In genomic region chr11:5712507-5712906, GRCh38 we compare ENCODE assay signal across 9 cellular contexts. TPM values are rescaled to one million over a fixed set of nuclear protein-coding genes. Genes with fewer than 3 reads are reported as not detected.
DNase-seq lines count a peak whose midpoint lies in the region; ATAC-seq and TF ChIP-seq lines count a peak whose summit lies in the region.
"Had no signal": no experiment of that assay in that cellular context is flagged by ENCODE, and none has a peak within 500 bp of the region (broad histone marks: within the 10 kb centered on the region; RNA-seq: fewer than 3 reads in every experiment).

No MANE protein-coding gene starts in this region.

- TF ChIP-seq CTCF in GM06990 (IDR thresholded peaks at IDR 0.05; ENCODE audit: insufficient read depth, low read length, poor library complexity, severe bottlenecking) = peak; percentile 37
- TF ChIP-seq CTCF in brain (conservative IDR thresholded peaks at IDR 0.05) = peak; percentile 32 to 38
- TF ChIP-seq CTCF in nephron (IDR thresholded peaks at IDR 0.05; ENCODE audit: unreplicated experiment in 3 of 3) = peak; percentile 25 to 38 (median 29)

- H3K4me3 ChIP-seq in GM06990 (replicated peaks; ENCODE audit: low read depth, low read length) = no peak overlapping the region
- no peak overlapping the region for H3K4me3 ChIP-seq in HAP-1

- H3K4me3 Mint-ChIP-seq in brain (no peak overlapping the region), nephron (no peak overlapping the region)
- H3K4me3 Mint-ChIP-seq: activated T-cell treated with anti-CD3 and anti-CD28 coated beads, Interleukin-2, amount 50 U/mL, for 4 hours had no signal

- no peaks in the 10 kb centered on the region for H3K27me3 ChIP-seq in GM06990 (replicated peaks; ENCODE audit: control insufficient read depth, insufficient read depth, low read length)
- no peaks in the 10 kb centered on the region for H3K27me3 ChIP-seq in HAP-1 (ENCODE audit: low read depth)

- DNase-seq in GM06990 (ENCODE audit: extremely low read depth, insufficient read length) = no peak
- no peak for DNase-seq in G401 (ENCODE audit: low spot score)
- DNase-seq in C1 segment of cervical spinal cord (lab: John Stamatoyannopoulos, UW) = no peak
- no peak for DNase-seq in HAP-1 (ENCODE audit: low spot score in 2 of 2)
- DNase-seq: activated T-cell treated with anti-CD3 and anti-CD28 coated beads, Interleukin-2, amount 50 U/mL, for 4 hours had no signal

- no peaks in the 10 kb centered on the region for H3K4me1 ChIP-seq in HAP-1

- in situ Hi-C loops in G401 (cut with HindIII; ENCODE audit: low sequenced_read_pairs) (no loop called here), HAP-1 (cut with MboI; ENCODE audit: low sequenced_read_pairs) (no loop called here)

- H3K36me3 Mint-ChIP-seq in brain (no peaks in the 10 kb centered on the region), nephron (ENCODE audit: low read depth) (no peaks in the 10 kb centered on the region)

- H3K27ac Mint-ChIP-seq in brain = no peak overlapping the region
- no peak overlapping the region for H3K27ac Mint-ChIP-seq in nephron

- H3K36me3 ChIP-seq in GM06990 (ENCODE audit: control insufficient read depth, insufficient read depth, low read length) (peaks cover 10% of the 10 kb centered on the region), HAP-1 (replicated peaks) (peaks cover 7% of the 10 kb centered on the region; the same call in 1 of the 2 replicates)

- H3K9me3 ChIP-seq in HAP-1 = no peaks in the 10 kb centered on the region

- peak; percentile 78 for ATAC-seq in HG03175 (IDR thresholded peaks at IDR 0.05; ENCODE audit: unreplicated experiment)
- no peak for ATAC-seq in GM19463 (IDR thresholded peaks at IDR 0.05; ENCODE audit: unreplicated experiment)
- ATAC-seq: activated T-cell treated with anti-CD3 and anti-CD28 coated beads, Interleukin-2, amount 50 U/mL, for 4 hours had no signal

- H3K9me3 Mint-ChIP-seq in brain (peaks cover 0 to 4% (median 2%) of the 10 kb centered on the region in 5 experiments), nephron (peaks cover 4% of the 10 kb centered on the region)
- H3K9me3 Mint-ChIP-seq: activated T-cell treated with anti-CD3 and anti-CD28 coated beads, Interleukin-2, amount 50 U/mL, for 4 hours had no signal

- H3K27me3 Mint-ChIP-seq in brain = no peaks in the 10 kb centered on the region
- peaks cover 11% of the 10 kb centered on the region for H3K27me3 Mint-ChIP-seq in nephron (ENCODE audit: low read depth)

- H3K4me1 Mint-ChIP-seq in brain (no peaks in the 10 kb centered on the region), nephron (no peaks in the 10 kb centered on the region)

RNA-seq across cellular contexts. Expression of gene TRIM22, which starts 22.9 kb away (rescaled TPM):
- polyA plus RNA-seq in brain (ENCODE audit: insufficient read depth, low read depth, low replicate concordance) = 4.5 TPM
- 1.3 and 1.7 TPM in 2 replicates for total RNA-seq in G401 (2014; rRNA removed; shearing (Covaris generic))

RNA-seq across cellular contexts. Expression of gene OR56B1, which starts 23.7 kb away (rescaled TPM):
- polyA plus RNA-seq in brain (ENCODE audit: insufficient read depth, low read depth, low replicate concordance) = not detected
- not detected in 2 replicates for total RNA-seq in G401 (2014; rRNA removed; shearing (Covaris generic))
- total RNA-seq: activated T-cell treated with anti-CD3 and anti-CD28 coated beads, Interleukin-2, amount 50 U/mL, for 4 hours had no signal

RNA-seq across cellular contexts. Expression of gene TRIM5, which starts 27.6 kb away (rescaled TPM):
- polyA plus RNA-seq in brain (ENCODE audit: insufficient read depth, low read depth, low replicate concordance) = 1.3 TPM
- total RNA-seq in G401 (2014; rRNA removed; shearing (Covaris generic)) = 11.1 and 14.3 TPM in 2 replicates

RNA-seq across cellular contexts. Expression of gene OR52N4, which starts 41.5 kb away (rescaled TPM):
- not detected for polyA plus RNA-seq in brain (ENCODE audit: insufficient read depth, low read depth, low replicate concordance)
- not detected in 2 replicates for total RNA-seq in G401 (2014; rRNA removed; shearing (Covaris generic))
- total RNA-seq: activated T-cell treated with anti-CD3 and anti-CD28 coated beads, Interleukin-2, amount 50 U/mL, for 4 hours had no signal
